Comparison of ENCODE assay signal across 8 cellular contexts in genomic region chr1:244665771-244666217, GRCh38. TPM values are rescaled to one million over a fixed set of nuclear protein-coding genes. Genes with fewer than 3 reads are reported as not detected.
DNase-seq lines count a peak whose midpoint lies in the region; ATAC-seq, FAIRE-seq and TF ChIP-seq lines count a peak whose summit lies in the region.

No MANE protein-coding gene starts in this region.

- peaks cover 7% of the 10 kb centered on the region for H3K36me3 ChIP-seq in Loucy (ENCODE audit: insufficient read depth, low read length)
- H3K36me3 ChIP-seq in heart right ventricle = peaks cover 0 to 10% (median 0%) of the 10 kb centered on the region in 9 donors

- DNase-seq in EL = peak; percentile 8
- DNase-seq in heart right ventricle = no peak
- no peak for DNase-seq in RCC 7860 (ENCODE audit: low spot score)
- DNase-seq in DMS53 treated with DMSO at 0.1 percent for 48 hours (lab: John Stamatoyannopoulos, UW; ENCODE audit: unreplicated experiment) = no peak
- DNase-seq in stimulated activated CD4-positive, alpha-beta T cell treated with anti-CD3 and anti-CD28 coated beads, Interleukin-2, amount 100 ng/mL, for 48 hours = no peak

- peaks cover 79% of the 10 kb centered on the region for H3K79me2 ChIP-seq in Loucy (ENCODE audit: insufficient read depth, low read length)

- H3K4me3 ChIP-seq in Loucy (ENCODE audit: low read length, poor library complexity, severe bottlenecking) = peak overlapping the region; percentile 1
- peak overlapping the region in 1 of 10 donors; percentile 5 for H3K4me3 ChIP-seq in heart right ventricle

- H3K27me3 ChIP-seq in Loucy (ENCODE audit: insufficient read depth, low read length, poor library complexity, severe bottlenecking) = no peaks in the 10 kb centered on the region
- no peaks in the 10 kb centered on the region for H3K27me3 ChIP-seq in heart right ventricle

- peaks cover 56% of the 10 kb centered on the region for H4K20me1 ChIP-seq in Loucy (ENCODE audit: insufficient read depth, low read length, poor library complexity, severe bottlenecking)

- WGBS in heart right ventricle, 2 donors = 26 to 31% methylated on average over 4 of the region's 4 CpGs

- no peak overlapping the region for H2AFZ ChIP-seq in Loucy (ENCODE audit: low read length)

- FAIRE-seq in RCC 7860 (lab: Jason Lieb, UNC) = no peak

- H3K4me1 ChIP-seq in Loucy (ENCODE audit: insufficient read depth, low read length, poor library complexity, severe bottlenecking) (peaks cover 24% of the 10 kb centered on the region), heart right ventricle (peaks cover 0 to 49% (median 29%) of the 10 kb centered on the region in 9 donors)

- no peaks in the 10 kb centered on the region for H3K9me3 ChIP-seq in Loucy (ENCODE audit: insufficient read depth, low read depth, low read length)
- peaks cover 0 to 5% (median 0%) of the 10 kb centered on the region in 11 donors for H3K9me3 ChIP-seq in heart right ventricle

- no peaks in the 10 kb centered on the region for H3K9me2 ChIP-seq in Loucy (replicated peaks; ENCODE audit: low read depth, low read length)

- peak overlapping the region; percentile 0 for H3K9ac ChIP-seq in Loucy (ENCODE audit: low read depth, low read length, poor library complexity, severe bottlenecking)

- ATAC-seq in GM21529 (IDR thresholded peaks at IDR 0.05; ENCODE audit: unreplicated experiment) (peak; percentile 90), heart right ventricle (peak; percentile 44 to 76 (median 55)), HG02571 (IDR thresholded peaks at IDR 0.05; ENCODE audit: unreplicated experiment) (no peak)

- TF ChIP-seq CTCF in Loucy (conservative IDR thresholded peaks at IDR 0.05; ENCODE audit: low read length) (no peak), heart right ventricle (IDR thresholded peaks at IDR 0.05) (no peak)

- intact Hi-C loops in heart right ventricle (cut with DNase I) = no loop called here

- H3K27ac ChIP-seq in heart right ventricle = peak overlapping the region in 3 of 10 donors; percentile 11 to 51 (median 43)

- H3F3A ChIP-seq in Loucy (ENCODE audit: low read depth) = no peaks in the 10 kb centered on the region

- peak overlapping the region; percentile 56 for H3K4me2 ChIP-seq in Loucy (ENCODE audit: low read depth, low read length, poor library complexity, severe bottlenecking)

RNA-seq across cellular contexts. Expression of gene DESI2, which starts 12.9 kb away (rescaled TPM):
- 10 to 100 TPM; 16.4 to 24.0 (median 21.0) TPM for total RNA-seq in heart right ventricle
- 10 to 100 TPM; 11.7 to 11.9 TPM for polyA plus RNA-seq in heart right ventricle
